12 cellular contexts compared by ENCODE assay signal in genomic region chr1:206508956-206509355, GRCh38. TPM values are rescaled to one million over a fixed set of nuclear protein-coding genes. Genes with fewer than 3 reads are reported as not detected.
DNase-seq lines count a peak whose midpoint lies in the region; ATAC-seq, FAIRE-seq and TF ChIP-seq lines count a peak whose summit lies in the region.
"Had no signal": no experiment of that assay in that cellular context is flagged by ENCODE, and none has a peak within 500 bp of the region (broad histone marks: within the 10 kb centered on the region; RNA-seq: fewer than 3 reads in every experiment).

No MANE protein-coding gene starts in this region.

- intact Hi-C loops in Caco-2 (cut with micrococcal nuclease; ENCODE audit: unreplicated experiment): loop anchor here (5.0 to 10.0 kb wide), 2 partner anchors 38 to 156 kb away; no protein-coding TSS in a partner anchor
- intact Hi-C loops in prostate gland (cut with DNase I): no loop called here

- H3K27ac ChIP-seq in RWPE1: peak overlapping the region; percentile 76
- H3K27ac ChIP-seq in prostate gland: peak overlapping the region; percentile 38 to 57

- H3K4me3 Mint-ChIP-seq in Caco-2 (ENCODE audit: unreplicated experiment): peak overlapping the region; percentile 62

- ATAC-seq in GM21367 (IDR thresholded peaks at IDR 0.05; ENCODE audit: unreplicated experiment) (no peak), HG02852 (IDR thresholded peaks at IDR 0.05; ENCODE audit: unreplicated experiment) (no peak)

- peaks cover 19% of the 10 kb centered on the region for H3K4me1 ChIP-seq in Caco-2
- no peaks in the 10 kb centered on the region for H3K4me1 ChIP-seq in prostate gland (replicated peaks)

- H3K4me3 ChIP-seq in Caco-2 (ENCODE audit: low read depth, low read length): no peak overlapping the region
- no peak overlapping the region for H3K4me3 ChIP-seq in fibroblast of mammary gland (ENCODE audit: control insufficient read depth, low read depth, low read length)
- H3K4me3 ChIP-seq in prostate gland: peak overlapping the region; percentile 53 to 58

- no peak for FAIRE-seq in GM12892 (lab: Jason Lieb, UNC)
- FAIRE-seq: colon had no signal

- H3K27me3 Mint-ChIP-seq in Caco-2 (ENCODE audit: insufficient read depth, unreplicated experiment): peaks cover 16% of the 10 kb centered on the region

- H3K27ac Mint-ChIP-seq in Caco-2 (ENCODE audit: unreplicated experiment): no peak overlapping the region

- H3K9me3 ChIP-seq in Caco-2 (no peaks in the 10 kb centered on the region), prostate gland (no peaks in the 10 kb centered on the region)

- H3K27me3 ChIP-seq in Caco-2 (replicated peaks; ENCODE audit: control insufficient read depth, insufficient read depth, low read length) (no peaks in the 10 kb centered on the region), prostate gland (replicated peaks; ENCODE audit: insufficient read depth) (no peaks in the 10 kb centered on the region)

- no peaks in the 10 kb centered on the region for H3K36me3 Mint-ChIP-seq in Caco-2 (ENCODE audit: insufficient read depth, unreplicated experiment)

- peaks cover 7% of the 10 kb centered on the region for H3K4me1 Mint-ChIP-seq in Caco-2 (ENCODE audit: low read depth, unreplicated experiment)

- TF ChIP-seq POLR2A in prostate gland (IDR thresholded peaks at IDR 0.05) (peak; percentile 22), GM12892 (IDR thresholded peaks at IDR 0.05; ENCODE audit: low read depth, low read length) (no peak)

- CTCF ChIA-PET in Caco-2 (lab: Charles Lee): interaction anchor here (1.0 kb wide), 1 partner anchor 19 kb away, joined by 3 read pairs; no protein-coding TSS in a partner anchor
- CTCF ChIA-PET in RWPE1 (lab: Yijun Ruan, JAX): interaction anchor here (0.6 kb wide), 1 partner anchor 66 kb away, joined by 4 read pairs; no protein-coding TSS in a partner anchor

- 38% methylated on average over 6 of the region's 6 CpGs for WGBS in prostate gland

- POLR2A ChIA-PET in Caco-2 (lab: Charles Lee): no interaction called here
- POLR2A ChIA-PET in RWPE1 (lab: Yijun Ruan, JAX; ENCODE audit: low non-redundant PET): no interaction called here

- no peaks in the 10 kb centered on the region for H3K36me3 ChIP-seq in Caco-2 (ENCODE audit: control insufficient read depth, insufficient read depth, low read length)
- H3K36me3 ChIP-seq in prostate gland: no peaks in the 10 kb centered on the region

- no peaks in the 10 kb centered on the region for H3K9me3 Mint-ChIP-seq in Caco-2 (ENCODE audit: unreplicated experiment)

- no TSS peak for BruUV-seq in Caco-2 (replicated peaks; lab: Mats Ljungman, UMichigan)

- TF ChIP-seq CTCF in Caco-2 (IDR thresholded peaks at IDR 0.05; ENCODE audit: insufficient read depth in 1 of 2, low read depth in 1 of 2, low read length in 1 of 2, severe bottlenecking in 1 of 2, unreplicated experiment in 1 of 2) (no peak), RWPE1 (conservative IDR thresholded peaks at IDR 0.05; ENCODE audit: low read depth) (no peak), fibroblast of mammary gland (conservative IDR thresholded peaks at IDR 0.05; ENCODE audit: control insufficient read depth, insufficient read depth, low read depth, low read length) (no peak), prostate gland (IDR thresholded peaks at IDR 0.05) (no peak)

- DNase-seq in Caco-2 (no peak), RWPE1 (ENCODE audit: low spot score) (no peak), fibroblast of mammary gland (ENCODE audit: low read depth) (peak; percentile 48), prostate gland (ENCODE audit: low spot score) (peak; percentile 33), GM12892 (ENCODE audit: insufficient read length) (no peak), DMS153 (lab: John Stamatoyannopoulos, UW) (no peak)
- DNase-seq: activated CD4-positive, CD25-positive, alpha-beta regulatory T cell treated with anti-CD3 and anti-CD28 coated beads, Interleukin-2, amount 50 U/mL, for 72 hours; NCI-H82; stimulated activated CD4-positive, alpha-beta T cell treated with anti-CD3 and anti-CD28 coated beads, Interleukin-1b, Interleukin-23, amount 100 ng/mL, for 48 hours had no signal

RNA-seq across cellular contexts. Expression of gene RASSF5, which starts 1.6 kb away (rescaled TPM):
- total RNA-seq in Caco-2 (2022): 0.86 and 1.3 TPM in 2 replicates
- total RNA-seq in prostate gland: 10 to 100 TPM; 22.2 to 42.5 TPM
- polyA plus RNA-seq in GM12892 (2012; ENCODE audit: missing spikeins): 43.0 TPM

RNA-seq across cellular contexts. Expression of gene IKBKE, which starts 38.7 kb away (rescaled TPM):
- 9.0 and 12.7 TPM in 2 replicates for total RNA-seq in Caco-2 (2022)
- total RNA-seq in prostate gland: 1 to 10 TPM; 3.6 to 6.1 TPM
- 13.8 TPM for polyA plus RNA-seq in GM12892 (2012; ENCODE audit: missing spikeins)

Comparison
In these comparisons a context has a peak if more than half of its experiments do, and no peak if none do; other contexts are left out.
1. DNase-seq: peak in fibroblast of mammary gland (single experiment) and prostate gland (single experiment); none in Caco-2 (0 of 2), RWPE1 (single experiment), GM12892 (single experiment) and DMS153 (single experiment).
2. H3K4me3 ChIP-seq: peak in prostate gland (2 of 2); none in Caco-2 (single experiment) and fibroblast of mammary gland (single experiment).
3. RNA of gene RASSF5, which starts 1.6 kb away (total RNA-seq): 22.2 to 42.5 TPM in prostate gland; 0.86 to 1.3 TPM in Caco-2; every median in the first group is over 10 times any median in the second.